In genomic region chr11:6603287-6604080, GRCh38 we compare ENCODE assay signal across 1 cellular context.
TF ChIP-seq lines count a peak whose summit lies in the region.

Gene ILK, plus strand, starts transcription at chr11:6603774. Its CDS starts 498 bp downstream, at chr11:6604272.
Gene RRP8, minus strand, starts transcription at chr11:6603616. Its CDS starts 114 bp downstream, at chr11:6603502.

TF ChIP-seq in WTC11, 78 proteins besides CTCF, POLR2A, EP300 and RAD21 (continued from another document):
- no peak for TF ChIP-seq ZSCAN18 (CRISPR knock-in tag; IDR thresholded peaks at IDR 0.05)
